9 cellular contexts compared by ENCODE assay signal in genomic region chr11:5625281-5625680, GRCh38. TPM values are rescaled to one million over a fixed set of nuclear protein-coding genes. Genes with fewer than 3 reads are reported as not detected.
DNase-seq lines count a peak whose midpoint lies in the region; ATAC-seq and TF ChIP-seq lines count a peak whose summit lies in the region.
"Had no signal": no experiment of that assay in that cellular context is flagged by ENCODE, and none has a peak within 500 bp of the region (broad histone marks: within the 10 kb centered on the region; RNA-seq: fewer than 3 reads in every experiment).

No MANE protein-coding gene starts in this region.

- no peak for TF ChIP-seq POLR2A in gastrocnemius medialis (IDR thresholded peaks at IDR 0.05)

- H3K9me3 ChIP-seq in SU-DHL-6 (ENCODE audit: insufficient read depth, low read length) = no peaks in the 10 kb centered on the region
- no peaks in the 10 kb centered on the region for H3K9me3 ChIP-seq in gastrocnemius medialis

- H3K27me3 ChIP-seq in SU-DHL-6 (ENCODE audit: low read length) (no peaks in the 10 kb centered on the region), gastrocnemius medialis (no peaks in the 10 kb centered on the region)

- no peaks in the 10 kb centered on the region for H3K9me2 ChIP-seq in SU-DHL-6 (replicated peaks; ENCODE audit: insufficient read depth, low read length)

- no peaks in the 10 kb centered on the region for H4K20me1 ChIP-seq in SU-DHL-6 (ENCODE audit: low read depth, low read length)

- H2AFZ ChIP-seq in SU-DHL-6 (ENCODE audit: low read depth, low read length, severe bottlenecking) = peak overlapping the region; percentile 88

- intact Hi-C loops in gastrocnemius medialis (cut with DNase I; ENCODE audit: low total_unique reads) = no loop called here

- H3K27ac ChIP-seq in SU-DHL-6 (ENCODE audit: low read depth, low read length) (peak overlapping the region; percentile 31), gastrocnemius medialis (peak overlapping the region; percentile 24 to 72 (median 62))

- H3F3A ChIP-seq in SU-DHL-6 (ENCODE audit: insufficient read depth) = no peaks in the 10 kb centered on the region

- no peaks in the 10 kb centered on the region for H3K79me2 ChIP-seq in SU-DHL-6 (ENCODE audit: insufficient read depth, low read length)

- ATAC-seq in GM19395 (IDR thresholded peaks at IDR 0.05; ENCODE audit: unreplicated experiment) (peak; percentile 2), gastrocnemius medialis (no peak), HG02678 (IDR thresholded peaks at IDR 0.05; ENCODE audit: unreplicated experiment) (no peak)

- in situ Hi-C loops in gastrocnemius medialis (cut with MboI; ENCODE audit: low sequenced_read_pairs in 4 of 4) = no loop called here

- H3K36me3 ChIP-seq in SU-DHL-6 (ENCODE audit: low read length) (no peaks in the 10 kb centered on the region), gastrocnemius medialis (no peaks in the 10 kb centered on the region)

- peak overlapping the region; percentile 57 for H3K9ac ChIP-seq in SU-DHL-6 (ENCODE audit: low read length)

- H3K4me3 ChIP-seq in SU-DHL-6 (ENCODE audit: insufficient read depth, low read length, poor library complexity, severe bottlenecking) (peak overlapping the region; percentile 60), fibroblast of villous mesenchyme (ENCODE audit: low read depth, low read length) (peak overlapping the region; percentile 69), gastrocnemius medialis (peak overlapping the region; percentile 46 to 72 (median 62))

- peaks cover 4 to 6% of the 10 kb centered on the region in 2 donors for H3K4me1 ChIP-seq in gastrocnemius medialis

- TF ChIP-seq CTCF in SU-DHL-6 (IDR thresholded peaks at IDR 0.05; ENCODE audit: insufficient read depth, low read length, poor library complexity, severe bottlenecking) (no peak), fibroblast of villous mesenchyme (IDR thresholded peaks at IDR 0.05; ENCODE audit: insufficient read depth, low read depth, low read length) (no peak), gastrocnemius medialis (IDR thresholded peaks at IDR 0.05 in 4 of 5, conservative IDR thresholded peaks at IDR 0.05 in 1 of 5) (no peak)

- peak overlapping the region; percentile 83 for H3K4me2 ChIP-seq in SU-DHL-6 (ENCODE audit: low read depth, low read length, poor library complexity, severe bottlenecking)

- DNase-seq in fibroblast of villous mesenchyme (ENCODE audit: low read depth) = no peak
- no peak for DNase-seq in gastrocnemius medialis
- no peak for DNase-seq in NCI-H187 treated with DMSO at 0.1 percent for 48 hours (lab: John Stamatoyannopoulos, UW)
- DNase-seq in anterior cingulate cortex (lab: John Stamatoyannopoulos, UW) = no peak
- DNase-seq in iPS-NIHi7 (ENCODE audit: extremely low spot score) = no peak

RNA-seq across cellular contexts. Expression of gene TRIM34, which starts 0.5 kb away (rescaled TPM):
- total RNA-seq in fibroblast of villous mesenchyme = 7.1 and 10.4 TPM in 2 replicates
- 1 to 10 TPM in 3 of 4 donors, under 1 TPM in 1; 0.32 to 1.6 (median 1.2) TPM for total RNA-seq in gastrocnemius medialis

RNA-seq across cellular contexts. Expression of gene TRIM6, which starts 28.8 kb away (rescaled TPM):
- total RNA-seq in fibroblast of villous mesenchyme = 6.1 and 6.5 TPM in 2 replicates
- total RNA-seq in gastrocnemius medialis = under 1 TPM; 0.15 to 0.35 (median 0.28) TPM

RNA-seq across cellular contexts. Expression of gene OR52B6, which starts 44.6 kb away (rescaled TPM):
- total RNA-seq in fibroblast of villous mesenchyme (not detected in 2 replicates), gastrocnemius medialis (not detected)
- total RNA-seq: activated CD8-positive, alpha-beta memory T cell treated with anti-CD3 and anti-CD28 coated beads for 36 hours had no signal

RNA-seq across cellular contexts. Expression of gene TRIM5, which starts 59.6 kb away (rescaled TPM):
- total RNA-seq in fibroblast of villous mesenchyme (31.2 and 65.2 TPM in 2 replicates), gastrocnemius medialis (1 to 10 TPM; 2.3 to 3.9 (median 2.6) TPM)
